ENCODE assay signal across 17 cellular contexts in genomic region chr5:82046268-82046621, GRCh38.
"Had no signal": no experiment of that assay in that cellular context is flagged by ENCODE, and none has a peak within 500 bp of the region (broad histone marks: within the 10 kb centered on the region; RNA-seq: fewer than 3 reads in every experiment).

No MANE protein-coding gene starts in this region.

- H3K27ac Mint-ChIP-seq: activated CD4-positive, alpha-beta memory T cell treated with anti-CD3 and anti-CD28 coated beads for 36 hours; activated naive CD8-positive, alpha-beta T cell treated with anti-CD3 and anti-CD28 coated beads for 36 hours; activated T-helper 17 cell treated with anti-CD3 and anti-CD28 coated beads, Interleukin-2, amount 50 U/mL, for 72 hours; dendritic cell treated with granulocyte-macrophage colony-stimulating factor and Interleukin-4, amounts not matched to agents 40 ng/mL and 50 ng/mL, for 4 days; mesothelial cell of epicardium; stimulated activated naive B cell treated with anti-CD40 and anti-IgM and Interleukin-4, amounts not matched to agents 10 μg/mL and 1 μg/mL and 100 μg/mL, for 72 hours; T-helper 17 cell had no signal

- H3K27me3 ChIP-seq: breast epithelium, esophagus muscularis mucosa, upper lobe of right lung had no signal

- H3K27me3 Mint-ChIP-seq: activated CD4-positive, alpha-beta memory T cell treated with anti-CD3 and anti-CD28 coated beads for 36 hours; activated naive CD8-positive, alpha-beta T cell treated with anti-CD3 and anti-CD28 coated beads for 36 hours; activated T-helper 17 cell treated with anti-CD3 and anti-CD28 coated beads, Interleukin-2, amount 50 U/mL, for 72 hours; dendritic cell treated with granulocyte-macrophage colony-stimulating factor and Interleukin-4, amounts not matched to agents 40 ng/mL and 50 ng/mL, for 4 days; stimulated activated naive B cell treated with anti-CD40 and anti-IgM and Interleukin-4, amounts not matched to agents 10 μg/mL and 1 μg/mL and 100 μg/mL, for 72 hours; T-helper 17 cell had no signal

- H3K4me3 Mint-ChIP-seq: activated CD4-positive, alpha-beta memory T cell treated with anti-CD3 and anti-CD28 coated beads for 36 hours; activated naive CD8-positive, alpha-beta T cell treated with anti-CD3 and anti-CD28 coated beads for 36 hours; activated T-helper 17 cell treated with anti-CD3 and anti-CD28 coated beads, Interleukin-2, amount 50 U/mL, for 72 hours; dendritic cell treated with granulocyte-macrophage colony-stimulating factor and Interleukin-4, amounts not matched to agents 40 ng/mL and 50 ng/mL, for 4 days; mesothelial cell of epicardium; neural crest cell; stimulated activated naive B cell treated with anti-CD40 and anti-IgM and Interleukin-4, amounts not matched to agents 10 μg/mL and 1 μg/mL and 100 μg/mL, for 72 hours; T-helper 17 cell had no signal

- H3K4me1 Mint-ChIP-seq: activated naive CD8-positive, alpha-beta T cell treated with anti-CD3 and anti-CD28 coated beads for 36 hours; activated T-helper 17 cell treated with anti-CD3 and anti-CD28 coated beads, Interleukin-2, amount 50 U/mL, for 72 hours; mesothelial cell of epicardium; neural crest cell; T-helper 17 cell had no signal

- H3K36me3 ChIP-seq: breast epithelium, esophagus muscularis mucosa, lower lobe of right lung, upper lobe of right lung had no signal

- H3K27ac ChIP-seq: esophagus muscularis mucosa, lower lobe of right lung, upper lobe of right lung had no signal

- ATAC-seq: activated T-helper 17 cell treated with anti-CD3 and anti-CD28 coated beads, Interleukin-2, amount 50 U/mL, for 72 hours; lower lobe of right lung; sciatic nerve; stimulated activated naive B cell treated with anti-CD40 and anti-IgM and Interleukin-4, amounts not matched to agents 10 μg/mL and 1 μg/mL and 100 μg/mL, for 72 hours; T-helper 17 cell; upper lobe of right lung had no signal

- H3K4me3 ChIP-seq: breast epithelium, esophagus muscularis mucosa, lower lobe of right lung, upper lobe of right lung had no signal

- DNase-seq: activated CD4-positive, alpha-beta memory T cell treated with anti-CD3 and anti-CD28 coated beads for 36 hours; activated naive CD4-positive, alpha-beta T cell; activated naive CD8-positive, alpha-beta T cell treated with anti-CD3 and anti-CD28 coated beads for 36 hours; cerebellar nuclear complex; effector CD8-positive, alpha-beta T cell; lower lobe of right lung; stimulated activated CD4-positive, alpha-beta T cell treated with anti-CD3 and anti-CD28 coated beads, Interleukin-4, amount 100 ng/mL, for 4 hours; stimulated activated naive B cell treated with anti-CD40 and anti-IgM and Interleukin-4, amounts not matched to agents 10 μg/mL and 1 μg/mL and 100 μg/mL, for 72 hours; T-helper 17 cell; upper lobe of right lung had no signal

- H3K9me3 ChIP-seq: esophagus muscularis mucosa, upper lobe of right lung had no signal

- H3K4me1 ChIP-seq: breast epithelium, lower lobe of right lung, upper lobe of right lung had no signal
